2 cellular contexts compared by ENCODE assay signal in the genomic region with DNA sequence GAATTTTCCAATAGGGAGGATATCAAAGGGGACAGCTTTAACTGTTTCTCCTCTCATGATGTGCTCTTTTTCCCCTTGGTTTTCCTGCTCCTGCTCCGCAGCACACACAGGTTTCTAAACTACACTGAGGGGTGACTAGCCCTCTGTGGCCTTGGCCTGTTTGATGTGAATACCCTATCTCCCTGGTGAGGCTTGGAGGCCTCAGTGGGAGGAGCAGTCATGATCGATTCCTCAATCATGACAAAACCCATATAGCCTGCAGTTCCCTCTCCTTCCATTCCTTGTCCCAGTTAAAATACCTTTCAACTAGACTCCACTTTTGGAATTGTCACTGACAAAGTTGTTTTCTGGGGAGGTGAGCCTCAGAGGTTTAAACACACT.
A peak's percentile ranks its signal among the peaks of the same experiment; 100 is the strongest.
TF ChIP-seq lines count a peak whose summit lies in the region.

No MANE protein-coding gene starts in this region.

TF ChIP-seq in HepG2, 621 proteins besides CTCF, POLR2A, EP300 and RAD21 (continued from another document and continues in another):
- peak; percentile 14; the same call in 1 of the 2 replicates for TF ChIP-seq MED1 (CRISPR knock-in tag; IDR thresholded peaks at IDR 0.05)
- TF ChIP-seq ZNF235 (CRISPR knock-in tag; IDR thresholded peaks at IDR 0.05; ENCODE audit: borderline replicate concordance), result no peak
- 0 out of 2 replicates have a peak, but pooled peaks have one; percentile 33 for TF ChIP-seq RELA (CRISPR knock-in tag; IDR thresholded peaks at IDR 0.05)
- 0 out of 2 replicates have a peak, but pooled peaks have one; percentile 33 for TF ChIP-seq FOXJ3 (CRISPR knock-in tag; IDR thresholded peaks at IDR 0.05; ENCODE audit: borderline replicate concordance)
- peak; percentile 66 for TF ChIP-seq HOXA3 (CRISPR knock-in tag; IDR thresholded peaks at IDR 0.05)
- no peak for TF ChIP-seq ZNF34 (CRISPR knock-in tag; IDR thresholded peaks at IDR 0.05; ENCODE audit: borderline replicate concordance)
- TF ChIP-seq, protein P1, sequence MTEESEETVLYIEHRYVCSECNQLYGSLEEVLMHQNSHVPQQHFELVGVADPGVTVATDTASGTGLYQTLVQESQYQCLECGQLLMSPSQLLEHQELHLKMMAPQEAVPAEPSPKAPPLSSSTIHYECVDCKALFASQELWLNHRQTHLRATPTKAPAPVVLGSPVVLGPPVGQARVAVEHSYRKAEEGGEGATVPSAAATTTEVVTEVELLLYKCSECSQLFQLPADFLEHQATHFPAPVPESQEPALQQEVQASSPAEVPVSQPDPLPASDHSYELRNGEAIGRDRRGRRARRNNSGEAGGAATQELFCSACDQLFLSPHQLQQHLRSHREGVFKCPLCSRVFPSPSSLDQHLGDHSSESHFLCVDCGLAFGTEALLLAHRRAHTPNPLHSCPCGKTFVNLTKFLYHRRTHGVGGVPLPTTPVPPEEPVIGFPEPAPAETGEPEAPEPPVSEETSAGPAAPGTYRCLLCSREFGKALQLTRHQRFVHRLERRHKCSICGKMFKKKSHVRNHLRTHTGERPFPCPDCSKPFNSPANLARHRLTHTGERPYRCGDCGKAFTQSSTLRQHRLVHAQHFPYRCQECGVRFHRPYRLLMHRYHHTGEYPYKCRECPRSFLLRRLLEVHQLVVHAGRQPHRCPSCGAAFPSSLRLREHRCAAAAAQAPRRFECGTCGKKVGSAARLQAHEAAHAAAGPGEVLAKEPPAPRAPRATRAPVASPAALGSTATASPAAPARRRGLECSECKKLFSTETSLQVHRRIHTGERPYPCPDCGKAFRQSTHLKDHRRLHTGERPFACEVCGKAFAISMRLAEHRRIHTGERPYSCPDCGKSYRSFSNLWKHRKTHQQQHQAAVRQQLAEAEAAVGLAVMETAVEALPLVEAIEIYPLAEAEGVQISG (CRISPR knock-in tag; IDR thresholded peaks at IDR 0.05), result peak; percentile 49; the same call in 1 of the 2 replicates
- peak; percentile 32; the same call in 1 of the 2 replicates for TF ChIP-seq HNF4G (IDR thresholded peaks at IDR 0.05; ENCODE audit: borderline replicate concordance, low read depth, low read length)
- no peak for TF ChIP-seq HNF4G (CRISPR knock-in tag; IDR thresholded peaks at IDR 0.05; ENCODE audit: borderline replicate concordance, low read depth)
- TF ChIP-seq, protein P2, sequence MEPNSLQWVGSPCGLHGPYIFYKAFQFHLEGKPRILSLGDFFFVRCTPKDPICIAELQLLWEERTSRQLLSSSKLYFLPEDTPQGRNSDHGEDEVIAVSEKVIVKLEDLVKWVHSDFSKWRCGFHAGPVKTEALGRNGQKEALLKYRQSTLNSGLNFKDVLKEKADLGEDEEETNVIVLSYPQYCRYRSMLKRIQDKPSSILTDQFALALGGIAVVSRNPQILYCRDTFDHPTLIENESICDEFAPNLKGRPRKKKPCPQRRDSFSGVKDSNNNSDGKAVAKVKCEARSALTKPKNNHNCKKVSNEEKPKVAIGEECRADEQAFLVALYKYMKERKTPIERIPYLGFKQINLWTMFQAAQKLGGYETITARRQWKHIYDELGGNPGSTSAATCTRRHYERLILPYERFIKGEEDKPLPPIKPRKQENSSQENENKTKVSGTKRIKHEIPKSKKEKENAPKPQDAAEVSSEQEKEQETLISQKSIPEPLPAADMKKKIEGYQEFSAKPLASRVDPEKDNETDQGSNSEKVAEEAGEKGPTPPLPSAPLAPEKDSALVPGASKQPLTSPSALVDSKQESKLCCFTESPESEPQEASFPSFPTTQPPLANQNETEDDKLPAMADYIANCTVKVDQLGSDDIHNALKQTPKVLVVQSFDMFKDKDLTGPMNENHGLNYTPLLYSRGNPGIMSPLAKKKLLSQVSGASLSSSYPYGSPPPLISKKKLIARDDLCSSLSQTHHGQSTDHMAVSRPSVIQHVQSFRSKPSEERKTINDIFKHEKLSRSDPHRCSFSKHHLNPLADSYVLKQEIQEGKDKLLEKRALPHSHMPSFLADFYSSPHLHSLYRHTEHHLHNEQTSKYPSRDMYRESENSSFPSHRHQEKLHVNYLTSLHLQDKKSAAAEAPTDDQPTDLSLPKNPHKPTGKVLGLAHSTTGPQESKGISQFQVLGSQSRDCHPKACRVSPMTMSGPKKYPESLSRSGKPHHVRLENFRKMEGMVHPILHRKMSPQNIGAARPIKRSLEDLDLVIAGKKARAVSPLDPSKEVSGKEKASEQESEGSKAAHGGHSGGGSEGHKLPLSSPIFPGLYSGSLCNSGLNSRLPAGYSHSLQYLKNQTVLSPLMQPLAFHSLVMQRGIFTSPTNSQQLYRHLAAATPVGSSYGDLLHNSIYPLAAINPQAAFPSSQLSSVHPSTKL (CRISPR knock-in tag; IDR thresholded peaks at IDR 0.05), result peak; percentile 63; the same call in 1 of the 2 replicates
- TF ChIP-seq, protein P3, sequence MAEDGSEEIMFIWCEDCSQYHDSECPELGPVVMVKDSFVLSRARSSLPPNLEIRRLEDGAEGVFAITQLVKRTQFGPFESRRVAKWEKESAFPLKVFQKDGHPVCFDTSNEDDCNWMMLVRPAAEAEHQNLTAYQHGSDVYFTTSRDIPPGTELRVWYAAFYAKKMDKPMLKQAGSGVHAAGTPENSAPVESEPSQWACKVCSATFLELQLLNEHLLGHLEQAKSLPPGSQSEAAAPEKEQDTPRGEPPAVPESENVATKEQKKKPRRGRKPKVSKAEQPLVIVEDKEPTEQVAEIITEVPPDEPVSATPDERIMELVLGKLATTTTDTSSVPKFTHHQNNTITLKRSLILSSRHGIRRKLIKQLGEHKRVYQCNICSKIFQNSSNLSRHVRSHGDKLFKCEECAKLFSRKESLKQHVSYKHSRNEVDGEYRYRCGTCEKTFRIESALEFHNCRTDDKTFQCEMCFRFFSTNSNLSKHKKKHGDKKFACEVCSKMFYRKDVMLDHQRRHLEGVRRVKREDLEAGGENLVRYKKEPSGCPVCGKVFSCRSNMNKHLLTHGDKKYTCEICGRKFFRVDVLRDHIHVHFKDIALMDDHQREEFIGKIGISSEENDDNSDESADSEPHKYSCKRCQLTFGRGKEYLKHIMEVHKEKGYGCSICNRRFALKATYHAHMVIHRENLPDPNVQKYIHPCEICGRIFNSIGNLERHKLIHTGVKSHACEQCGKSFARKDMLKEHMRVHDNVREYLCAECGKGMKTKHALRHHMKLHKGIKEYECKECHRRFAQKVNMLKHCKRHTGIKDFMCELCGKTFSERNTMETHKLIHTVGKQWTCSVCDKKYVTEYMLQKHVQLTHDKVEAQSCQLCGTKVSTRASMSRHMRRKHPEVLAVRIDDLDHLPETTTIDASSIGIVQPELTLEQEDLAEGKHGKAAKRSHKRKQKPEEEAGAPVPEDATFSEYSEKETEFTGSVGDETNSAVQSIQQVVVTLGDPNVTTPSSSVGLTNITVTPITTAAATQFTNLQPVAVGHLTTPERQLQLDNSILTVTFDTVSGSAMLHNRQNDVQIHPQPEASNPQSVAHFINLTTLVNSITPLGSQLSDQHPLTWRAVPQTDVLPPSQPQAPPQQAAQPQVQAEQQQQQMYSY (CRISPR knock-in tag; IDR thresholded peaks at IDR 0.05), result peak; percentile 30; the same call in 1 of the 2 replicates
- TF ChIP-seq ZNF180 (CRISPR knock-in tag; IDR thresholded peaks at IDR 0.05; ENCODE audit: borderline replicate concordance, low read depth), result no peak
- TF ChIP-seq ZNF598 (CRISPR knock-in tag; IDR thresholded peaks at IDR 0.05; ENCODE audit: borderline replicate concordance), result no peak
- TF ChIP-seq POLR2AphosphoS5 (IDR thresholded peaks at IDR 0.05; ENCODE audit: low read depth, low read length), result peak; percentile 69; the same call in 1 of the 2 replicates
- peak; percentile 98 for TF ChIP-seq SP5 (CRISPR knock-in tag; IDR thresholded peaks at IDR 0.05; ENCODE audit: borderline replicate concordance, low read depth)

TF ChIP-seq in WTC11, 78 proteins besides CTCF, POLR2A, EP300 and RAD21:
- TF ChIP-seq ZNF423 (CRISPR knock-in tag; IDR thresholded peaks at IDR 0.05), result no peak
- TF ChIP-seq PRRX2 (CRISPR knock-in tag; IDR thresholded peaks at IDR 0.05), result no peak
- no peak for TF ChIP-seq TEAD4 (CRISPR knock-in tag; IDR thresholded peaks at IDR 0.05)
- no peak for TF ChIP-seq IRF2 (CRISPR knock-in tag; IDR thresholded peaks at IDR 0.05; ENCODE audit: borderline replicate concordance, low read depth)
- no peak for TF ChIP-seq JUN (CRISPR knock-in tag; IDR thresholded peaks at IDR 0.05)
- TF ChIP-seq, protein P4, sequence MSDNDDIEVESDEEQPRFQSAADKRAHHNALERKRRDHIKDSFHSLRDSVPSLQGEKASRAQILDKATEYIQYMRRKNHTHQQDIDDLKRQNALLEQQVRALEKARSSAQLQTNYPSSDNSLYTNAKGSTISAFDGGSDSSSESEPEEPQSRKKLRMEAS (CRISPR knock-in tag; IDR thresholded peaks at IDR 0.05), result no peak
- TF ChIP-seq NR2C2 (CRISPR knock-in tag; IDR thresholded peaks at IDR 0.05), result no peak
- TF ChIP-seq ZNF416 (CRISPR knock-in tag; IDR thresholded peaks at IDR 0.05), result no peak
- no peak for TF ChIP-seq ZNF263 (CRISPR knock-in tag; IDR thresholded peaks at IDR 0.05; ENCODE audit: low read depth)
- TF ChIP-seq ZNF138 (CRISPR knock-in tag; conservative IDR thresholded peaks at IDR 0.05), result no peak
- no peak for TF ChIP-seq CREM (CRISPR knock-in tag; IDR thresholded peaks at IDR 0.05)
- TF ChIP-seq, protein P5, sequence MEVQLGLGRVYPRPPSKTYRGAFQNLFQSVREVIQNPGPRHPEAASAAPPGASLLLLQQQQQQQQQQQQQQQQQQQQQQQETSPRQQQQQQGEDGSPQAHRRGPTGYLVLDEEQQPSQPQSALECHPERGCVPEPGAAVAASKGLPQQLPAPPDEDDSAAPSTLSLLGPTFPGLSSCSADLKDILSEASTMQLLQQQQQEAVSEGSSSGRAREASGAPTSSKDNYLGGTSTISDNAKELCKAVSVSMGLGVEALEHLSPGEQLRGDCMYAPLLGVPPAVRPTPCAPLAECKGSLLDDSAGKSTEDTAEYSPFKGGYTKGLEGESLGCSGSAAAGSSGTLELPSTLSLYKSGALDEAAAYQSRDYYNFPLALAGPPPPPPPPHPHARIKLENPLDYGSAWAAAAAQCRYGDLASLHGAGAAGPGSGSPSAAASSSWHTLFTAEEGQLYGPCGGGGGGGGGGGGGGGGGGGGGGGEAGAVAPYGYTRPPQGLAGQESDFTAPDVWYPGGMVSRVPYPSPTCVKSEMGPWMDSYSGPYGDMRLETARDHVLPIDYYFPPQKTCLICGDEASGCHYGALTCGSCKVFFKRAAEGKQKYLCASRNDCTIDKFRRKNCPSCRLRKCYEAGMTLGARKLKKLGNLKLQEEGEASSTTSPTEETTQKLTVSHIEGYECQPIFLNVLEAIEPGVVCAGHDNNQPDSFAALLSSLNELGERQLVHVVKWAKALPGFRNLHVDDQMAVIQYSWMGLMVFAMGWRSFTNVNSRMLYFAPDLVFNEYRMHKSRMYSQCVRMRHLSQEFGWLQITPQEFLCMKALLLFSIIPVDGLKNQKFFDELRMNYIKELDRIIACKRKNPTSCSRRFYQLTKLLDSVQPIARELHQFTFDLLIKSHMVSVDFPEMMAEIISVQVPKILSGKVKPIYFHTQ (CRISPR knock-in tag; IDR thresholded peaks at IDR 0.05), result no peak
- TF ChIP-seq ZNF232 (CRISPR knock-in tag; IDR thresholded peaks at IDR 0.05), result no peak
- TF ChIP-seq ZNF219 (CRISPR knock-in tag; IDR thresholded peaks at IDR 0.05; ENCODE audit: borderline replicate concordance), result no peak
- TF ChIP-seq JAZF1 (CRISPR knock-in tag; IDR thresholded peaks at IDR 0.05), result no peak
